9 cellular contexts compared by ENCODE assay signal in the genomic region with DNA sequence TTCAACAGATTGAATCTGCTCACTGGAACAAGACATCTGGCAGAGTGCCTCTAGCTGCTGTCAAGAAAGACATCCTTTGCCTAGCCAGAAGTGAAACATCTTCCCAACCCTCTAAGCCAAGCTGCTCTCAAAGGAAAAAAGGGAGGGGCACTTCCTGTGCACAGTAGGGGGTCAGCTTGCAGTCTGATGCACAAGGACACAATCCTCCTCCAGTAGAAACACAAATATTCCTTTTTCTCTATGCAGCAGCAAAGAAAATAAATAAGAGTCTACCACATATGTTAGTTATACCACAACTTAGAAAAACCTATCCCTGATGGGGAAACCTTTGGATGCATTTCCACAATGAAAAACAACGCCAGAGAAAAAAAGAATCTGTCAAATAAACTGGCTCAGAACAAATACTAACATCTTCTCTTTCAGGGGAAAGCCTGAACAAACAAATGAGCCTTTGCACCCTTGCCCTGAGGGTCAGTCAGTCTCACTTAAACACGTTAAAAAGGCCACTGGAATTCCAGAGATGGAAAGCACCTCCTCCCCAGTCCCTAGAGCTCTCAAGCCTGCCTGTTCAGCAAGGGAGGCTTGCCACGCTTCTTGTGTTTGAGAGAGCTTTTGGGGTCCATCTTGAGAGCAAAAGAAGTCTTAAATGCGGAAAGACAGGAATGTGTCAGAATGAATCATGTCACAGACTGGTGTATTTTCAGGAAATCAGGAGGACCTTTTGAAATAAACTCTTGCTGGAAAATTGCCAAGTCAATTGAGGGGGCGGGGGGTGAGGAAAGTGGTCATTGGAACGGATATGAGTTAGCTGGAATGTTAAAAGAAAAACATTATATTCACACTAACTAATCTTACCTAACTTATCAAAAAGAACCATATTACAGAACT. TPM values are rescaled to one million over a fixed set of nuclear protein-coding genes. Genes with fewer than 3 reads are reported as not detected.
A peak's percentile ranks its signal among the peaks of the same experiment; 100 is the strongest.
DNase-seq lines count a peak whose midpoint lies in the region; ATAC-seq, FAIRE-seq and TF ChIP-seq lines count a peak whose summit lies in the region.
"Had no signal": no experiment of that assay in that cellular context is flagged by ENCODE, and none has a peak within 500 bp of the region (broad histone marks: within the 10 kb centered on the region; RNA-seq: fewer than 3 reads in every experiment).

No MANE protein-coding gene starts in this region.

- no peak overlapping the region for H4K8ac ChIP-seq in trophoblast cell (ENCODE audit: low read depth, low read length)

- peak overlapping the region; percentile 29 for H3K4me2 ChIP-seq in trophoblast cell (ENCODE audit: low read length)

- no peak for ATAC-seq in HG03442 (IDR thresholded peaks at IDR 0.05; ENCODE audit: unreplicated experiment)
- ATAC-seq in GM19397 (IDR thresholded peaks at IDR 0.05; ENCODE audit: unreplicated experiment), result no peak

- H3K9me3 ChIP-seq in trophoblast cell (ENCODE audit: insufficient read depth, low read depth, low read length), result no peaks in the 10 kb centered on the region
- no peaks in the 10 kb centered on the region for H3K9me3 ChIP-seq in adrenal gland (replicated peaks in 1 of 3)

- TF ChIP-seq CTCF in fibroblast of the aortic adventitia (IDR thresholded peaks at IDR 0.05; ENCODE audit: insufficient read depth, low read length), result no peak
- TF ChIP-seq CTCF in GM10266 (IDR thresholded peaks at IDR 0.05; ENCODE audit: control insufficient read depth, insufficient read depth, low read depth, missing control alignments), result no peak
- TF ChIP-seq CTCF in adrenal gland (IDR thresholded peaks at IDR 0.05), result no peak

- no peak for TF ChIP-seq POLR2A in adrenal gland (IDR thresholded peaks at IDR 0.05)

- no peak overlapping the region for H3K23ac ChIP-seq in trophoblast cell (ENCODE audit: low read length)

- H3K4me3 ChIP-seq in fibroblast of the aortic adventitia (ENCODE audit: low read depth, low read length) (peak overlapping the region; percentile 10), trophoblast cell (ENCODE audit: low read depth, low read length) (no peak overlapping the region), adrenal gland (no peak overlapping the region)

- H3K4me1 ChIP-seq in trophoblast cell (ENCODE audit: control insufficient read depth in 1 of 2, insufficient read depth in 2 of 2, low read length in 2 of 2), result peaks cover 13 to 17% of the 10 kb centered on the region in 2 experiments
- H3K4me1 ChIP-seq in adrenal gland (replicated peaks in 1 of 2), result peaks cover 6 to 10% of the 10 kb centered on the region in 2 donors

- peak overlapping the region; percentile 86 for H3K27ac ChIP-seq in trophoblast cell (ENCODE audit: low read depth, low read length)
- H3K27ac ChIP-seq in adrenal gland, result peak overlapping the region in 2 of 5 donors; percentile 19 to 57

- H3K4ac ChIP-seq in trophoblast cell (ENCODE audit: low read depth, low read length), result peak overlapping the region; percentile 47

- H4K12ac ChIP-seq in trophoblast cell (ENCODE audit: low read depth, low read length), result no peak overlapping the region

- H3K9ac ChIP-seq in trophoblast cell (ENCODE audit: low read length), result no peak overlapping the region

- peaks cover 2% of the 10 kb centered on the region for H3K79me2 ChIP-seq in trophoblast cell (ENCODE audit: control insufficient read depth, insufficient read depth, low read length, poor library complexity)

- peaks cover 17% of the 10 kb centered on the region for H3K79me1 ChIP-seq in trophoblast cell (ENCODE audit: low read length)

- DNase-seq in G401 (ENCODE audit: low spot score) (peak; percentile 18), RCC 7860 (ENCODE audit: low spot score) (peak; percentile 90), fibroblast of the aortic adventitia (ENCODE audit: low read depth) (peak; percentile 78), trophoblast cell (peak; percentile 38 to 60), GM10266 (ENCODE audit: extremely low spot score) (no peak), adrenal gland (no peak)
- DNase-seq: central memory CD4-positive, alpha-beta T cell had no signal

- H2AFZ ChIP-seq in trophoblast cell (ENCODE audit: insufficient read depth, low read length, poor library complexity), result peak overlapping the region; percentile 45

- peak overlapping the region; percentile 75 for H2BK5ac ChIP-seq in trophoblast cell (ENCODE audit: low read depth, low read length, poor library complexity)

- no peaks in the 10 kb centered on the region for H3K27me3 ChIP-seq in trophoblast cell (ENCODE audit: insufficient read depth, low read length)
- no peaks in the 10 kb centered on the region for H3K27me3 ChIP-seq in adrenal gland

- H2BK12ac ChIP-seq in trophoblast cell (ENCODE audit: low read length), result no peak overlapping the region

- peaks cover 26 to 33% of the 10 kb centered on the region in 2 experiments for H3K36me3 ChIP-seq in trophoblast cell (ENCODE audit: control insufficient read depth in 1 of 2, insufficient read depth in 2 of 2, low read length in 2 of 2)
- peaks cover 0 to 6% of the 10 kb centered on the region in 2 donors for H3K36me3 ChIP-seq in adrenal gland (replicated peaks in 1 of 2)

- intact Hi-C loops in adrenal gland (cut with DNase I), result loop anchor here in 1 of 2 donors (10.0 kb wide), 1 partner anchor 149 kb away; no protein-coding TSS in a partner anchor

- peak overlapping the region; percentile 67 for H3K14ac ChIP-seq in trophoblast cell (ENCODE audit: low read length)

- in situ Hi-C loops in G401 (cut with HindIII; ENCODE audit: low sequenced_read_pairs), result no loop called here

- WGBS in trophoblast cell (ENCODE audit: extremely low coverage, insufficient coverage, insufficient read length), result no CpG with 5 or more reads among the region's 6 CpGs
- 33 to 39% (median 38%) methylated on average over 6 of the region's 6 CpGs for WGBS in adrenal gland, 4 donors

- H2AK5ac ChIP-seq in trophoblast cell (ENCODE audit: low read length), result no peak overlapping the region

- H2BK120ac ChIP-seq in trophoblast cell (ENCODE audit: insufficient read depth, low read length, poor library complexity), result peak overlapping the region; percentile 28

- FAIRE-seq in RCC 7860 (lab: Jason Lieb, UNC), result peak; percentile 90

- H4K91ac ChIP-seq in trophoblast cell (ENCODE audit: low read depth, low read length), result peak overlapping the region; percentile 2

- H3K18ac ChIP-seq in trophoblast cell (ENCODE audit: low read length), result peak overlapping the region; percentile 72

RNA-seq across cellular contexts. Expression of a gene that starts 7.5 kb away (rescaled TPM):
- total RNA-seq in G401 (2014; rRNA removed; shearing (Covaris generic)), result 4.3 and 5.9 TPM in 2 replicates
- total RNA-seq in fibroblast of the aortic adventitia (ENCODE audit: low replicate concordance) (332 and 467 TPM in 2 replicates), adrenal gland (100 to 1,000 TPM in 1 of 8 donors, 10 to 100 TPM in 7; 48.6 to 114 (median 85.6) TPM)
- 407 and 428 TPM in 2 replicates for polyA plus RNA-seq in trophoblast cell (2013)
- polyA plus RNA-seq in adrenal gland, result 100 to 1,000 TPM in 2 of 3 donors, 10 to 100 TPM in 1; 73.6 to 164 (median 144) TPM

Comparison
In these comparisons a context has a peak if more than half of its experiments do, and no peak if none do; other contexts are left out.
1. DNase-seq: peak in G401 (single experiment), RCC 7860 (single experiment), fibroblast of the aortic adventitia (single experiment) and trophoblast cell (2 of 2); none in GM10266 (single experiment) and adrenal gland (0 of 7).